Comparison of ENCODE assay signal across 1 cellular context in genomic region chr1:156121441-156121840, GRCh38.
TF ChIP-seq lines count a peak whose summit lies in the region.

No MANE protein-coding gene starts in this region.

TF ChIP-seq in H1, 55 proteins besides CTCF, POLR2A, EP300 and RAD21:
- no peak for TF ChIP-seq GTF2F1 (IDR thresholded peaks at IDR 0.05; ENCODE audit: borderline replicate concordance, low read depth, low read length)
- no peak for TF ChIP-seq GABPA (IDR thresholded peaks at IDR 0.05; ENCODE audit: borderline replicate concordance, insufficient read depth, low read length)
